In genomic region chr11:82505384-82505783, GRCh38 we compare ENCODE assay signal across 21 cellular contexts.
A peak's percentile ranks its signal among the peaks of the same experiment; 100 is the strongest.
DNase-seq lines count a peak whose midpoint lies in the region; TF ChIP-seq lines count a peak whose summit lies in the region.
"Had no signal": no experiment of that assay in that cellular context is flagged by ENCODE, and none has a peak within 500 bp of the region (broad histone marks: within the 10 kb centered on the region; RNA-seq: fewer than 3 reads in every experiment).

No MANE protein-coding gene starts in this region.

- no peak overlapping the region for H3K18ac ChIP-seq in mesendoderm (ENCODE audit: low read length)

- peaks cover 23% of the 10 kb centered on the region for H3K9me3 Mint-ChIP-seq in endodermal cell

- H3K27ac ChIP-seq in A673 (ENCODE audit: low read depth, low read length, poor library complexity, severe bottlenecking) (no peak overlapping the region), endodermal cell (ENCODE audit: low read depth, low read length) (no peak overlapping the region), mesendoderm (ENCODE audit: low read depth, low read length) (no peak overlapping the region)
- H3K27ac ChIP-seq: 22Rv1; BLaER1 treated with 17β-estradiol and CSF1 and Interleukin-3, amounts not matched to agents 10 nM and 100 nM; GM23248 had no signal

- no peak overlapping the region for H3K4me3 Mint-ChIP-seq in endodermal cell
- H3K4me3 Mint-ChIP-seq: CD4-positive, alpha-beta memory T cell; HFFc6 had no signal

- no peak overlapping the region for H4K8ac ChIP-seq in mesendoderm (ENCODE audit: low read depth, low read length)

- CTCF ChIA-PET in A673 (lab: Charles Lee) = no interaction called here

- H3K4me2 ChIP-seq in mesendoderm (ENCODE audit: low read length) = no peak overlapping the region
- H3K4me2 ChIP-seq: BLaER1 treated with 17β-estradiol and CSF1 and Interleukin-3, amounts not matched to agents 10 nM and 100 nM had no signal

- no TSS peak for BruUV-seq in A673 (replicated peaks; lab: Mats Ljungman, UMichigan)

- no peak overlapping the region for H2BK120ac ChIP-seq in mesendoderm (ENCODE audit: low read depth, low read length)

- H3K36me3 ChIP-seq in A673 (ENCODE audit: insufficient read depth, low read length, poor library complexity, severe bottlenecking) (no peaks in the 10 kb centered on the region), NT2/D1 (ENCODE audit: insufficient read depth, insufficient read length, low read length) (no peaks in the 10 kb centered on the region), endodermal cell (ENCODE audit: control insufficient read depth, insufficient read depth, low read length) (no peaks in the 10 kb centered on the region), mesendoderm (ENCODE audit: control insufficient read depth, insufficient read depth, low read length) (no peaks in the 10 kb centered on the region)
- H3K36me3 ChIP-seq: BE2C; BLaER1 treated with 17β-estradiol and CSF1 and Interleukin-3, amounts not matched to agents 10 nM and 100 nM; HAP-1 had no signal

- H3K27me3 ChIP-seq in A673 (replicated peaks; ENCODE audit: insufficient read depth, low read depth, low read length, poor library complexity) = no peaks in the 10 kb centered on the region
- no peaks in the 10 kb centered on the region for H3K27me3 ChIP-seq in NT2/D1 (ENCODE audit: insufficient read depth, insufficient read length)
- H3K27me3 ChIP-seq in endodermal cell (ENCODE audit: control insufficient read depth, insufficient read depth, low read length, poor library complexity, severe bottlenecking) = no peaks in the 10 kb centered on the region
- no peaks in the 10 kb centered on the region for H3K27me3 ChIP-seq in mesendoderm (ENCODE audit: insufficient read depth, low read length, poor library complexity)
- H3K27me3 ChIP-seq: BE2C; BLaER1 treated with 17β-estradiol and CSF1 and Interleukin-3, amounts not matched to agents 10 nM and 100 nM had no signal

- intact Hi-C loops in A673 (cut with micrococcal nuclease; ENCODE audit: unreplicated experiment) = no loop called here

- peaks cover 10% of the 10 kb centered on the region for H3K27me3 Mint-ChIP-seq in endodermal cell (ENCODE audit: insufficient read depth)
- H3K27me3 Mint-ChIP-seq: CD4-positive, alpha-beta memory T cell had no signal

- H3K9me3 ChIP-seq in A673 (ENCODE audit: low read depth, low read length, poor library complexity, severe bottlenecking) = no peaks in the 10 kb centered on the region
- no peaks in the 10 kb centered on the region for H3K9me3 ChIP-seq in NT2/D1 (ENCODE audit: insufficient read depth, low read length)
- peaks cover 10% of the 10 kb centered on the region for H3K9me3 ChIP-seq in endodermal cell (ENCODE audit: control insufficient read depth, low read length)
- H3K9me3 ChIP-seq: BE2C, HAP-1 had no signal

- no peak overlapping the region for H3K4me3 ChIP-seq in A673 (ENCODE audit: low read depth, low read length, poor library complexity, severe bottlenecking)
- no peak overlapping the region for H3K4me3 ChIP-seq in NT2/D1 (ENCODE audit: insufficient read length, low read depth)
- H3K4me3 ChIP-seq in endodermal cell (ENCODE audit: low read length) = peak overlapping the region; percentile 14
- no peak overlapping the region for H3K4me3 ChIP-seq in mesendoderm (ENCODE audit: low read length)
- H3K4me3 ChIP-seq: BLaER1 treated with 17β-estradiol and CSF1 and Interleukin-3, amounts not matched to agents 10 nM and 100 nM; GM23248; HAP-1 had no signal

- H4K5ac ChIP-seq in mesendoderm (ENCODE audit: low read length) = no peak overlapping the region

- H3K4ac ChIP-seq in mesendoderm (ENCODE audit: low read depth, low read length) = no peak overlapping the region

- H3K9ac ChIP-seq in NT2/D1 (ENCODE audit: insufficient read length, low read depth) (no peak overlapping the region), endodermal cell (ENCODE audit: extremely low read depth, low read length, poor library complexity, severe bottlenecking) (no peak overlapping the region), mesendoderm (ENCODE audit: low read length) (no peak overlapping the region)
- H3K9ac ChIP-seq: BLaER1 treated with 17β-estradiol and CSF1 and Interleukin-3, amounts not matched to agents 10 nM and 100 nM; GM23248 had no signal

- WGBS in endodermal cell (ENCODE audit: insufficient coverage in 1 of 2, insufficient read length in 1 of 2), 2 experiments = 36 to 43% methylated on average over 2 to 3 of the region's 3 CpGs
- WGBS in mesendoderm (ENCODE audit: extremely low coverage, insufficient coverage, low lambda C conversion rate) = no CpG with 5 or more reads among the region's 3 CpGs

- TF ChIP-seq CTCF in A673 (conservative IDR thresholded peaks at IDR 0.05; ENCODE audit: low read depth, low read length) (no peak), endodermal cell (conservative IDR thresholded peaks at IDR 0.05) (no peak)

- H2BK15ac ChIP-seq in mesendoderm (replicated peaks; ENCODE audit: low read depth) = no peak overlapping the region

- no peak overlapping the region for H3K27ac Mint-ChIP-seq in endodermal cell
- H3K27ac Mint-ChIP-seq: CD4-positive, alpha-beta memory T cell; HFFc6 had no signal

- DNase-seq in A673 (ENCODE audit: low spot score) (peak; percentile 28), NT2/D1 (ENCODE audit: low read depth, low spot score) (peak; percentile 28), endodermal cell (peak; percentile 59), mesendoderm (peak; percentile 83), GM19240 (ENCODE audit: insufficient read length, low spot score) (no peak), NCI-H187 treated with DMSO at 0.1 percent for 48 hours (lab: John Stamatoyannopoulos, UW) (no peak), SIG-M5 (lab: John Stamatoyannopoulos, UW) (no peak)
- DNase-seq in central memory CD4-positive, alpha-beta T cell = no peak
- DNase-seq: ACHN; AML-193; BE2C; Calu3; CD4-positive, alpha-beta memory T cell; COR-L47; DMS53; GF-D8; GM23248; HFFc6 had no signal

- peaks cover 20% of the 10 kb centered on the region for H3K4me1 Mint-ChIP-seq in endodermal cell
- H3K4me1 Mint-ChIP-seq: CD4-positive, alpha-beta memory T cell had no signal

- no peaks in the 10 kb centered on the region for H3K79me1 ChIP-seq in mesendoderm (ENCODE audit: low read length)

- H3K56ac ChIP-seq in mesendoderm (ENCODE audit: low read length) = no peak overlapping the region

- no peak overlapping the region for H2AK5ac ChIP-seq in mesendoderm (ENCODE audit: low read length)

- no peak overlapping the region for H2BK5ac ChIP-seq in mesendoderm (ENCODE audit: low read length)

- H3K4me1 ChIP-seq in A673 (ENCODE audit: insufficient read depth, low read length, poor library complexity, severe bottlenecking) (no peaks in the 10 kb centered on the region), NT2/D1 (ENCODE audit: insufficient read depth, insufficient read length) (no peaks in the 10 kb centered on the region), endodermal cell (ENCODE audit: control insufficient read depth, insufficient read depth, low read length) (no peaks in the 10 kb centered on the region), mesendoderm (ENCODE audit: control insufficient read depth, low read depth, low read length) (no peaks in the 10 kb centered on the region)
- H3K4me1 ChIP-seq: BE2C; BLaER1 treated with 17β-estradiol and CSF1 and Interleukin-3, amounts not matched to agents 10 nM and 100 nM; HAP-1 had no signal

- no peaks in the 10 kb centered on the region for H3K79me2 ChIP-seq in mesendoderm (ENCODE audit: control insufficient read depth, insufficient read depth, low read length)

- no peak overlapping the region for H3K23ac ChIP-seq in mesendoderm (ENCODE audit: low read length)

- H3K36me3 Mint-ChIP-seq in endodermal cell (ENCODE audit: low read depth) = no peaks in the 10 kb centered on the region
- H3K36me3 Mint-ChIP-seq: CD4-positive, alpha-beta memory T cell had no signal

- POLR2A ChIA-PET in A673 (lab: Charles Lee; ENCODE audit: low non-redundant PET) = no interaction called here

Comparison
In these comparisons a context has a peak if more than half of its experiments do, and no peak if none do; other contexts are left out.
1. DNase-seq: peak in A673 (single experiment), NT2/D1 (single experiment), endodermal cell (single experiment) and mesendoderm (single experiment); none in GM19240 (single experiment), NCI-H187 treated with DMSO at 0.1 percent for 48 hours (single experiment), SIG-M5 (single experiment) and central memory CD4-positive, alpha-beta T cell (single experiment).